8 cellular contexts compared by ENCODE assay signal in the genomic region with DNA sequence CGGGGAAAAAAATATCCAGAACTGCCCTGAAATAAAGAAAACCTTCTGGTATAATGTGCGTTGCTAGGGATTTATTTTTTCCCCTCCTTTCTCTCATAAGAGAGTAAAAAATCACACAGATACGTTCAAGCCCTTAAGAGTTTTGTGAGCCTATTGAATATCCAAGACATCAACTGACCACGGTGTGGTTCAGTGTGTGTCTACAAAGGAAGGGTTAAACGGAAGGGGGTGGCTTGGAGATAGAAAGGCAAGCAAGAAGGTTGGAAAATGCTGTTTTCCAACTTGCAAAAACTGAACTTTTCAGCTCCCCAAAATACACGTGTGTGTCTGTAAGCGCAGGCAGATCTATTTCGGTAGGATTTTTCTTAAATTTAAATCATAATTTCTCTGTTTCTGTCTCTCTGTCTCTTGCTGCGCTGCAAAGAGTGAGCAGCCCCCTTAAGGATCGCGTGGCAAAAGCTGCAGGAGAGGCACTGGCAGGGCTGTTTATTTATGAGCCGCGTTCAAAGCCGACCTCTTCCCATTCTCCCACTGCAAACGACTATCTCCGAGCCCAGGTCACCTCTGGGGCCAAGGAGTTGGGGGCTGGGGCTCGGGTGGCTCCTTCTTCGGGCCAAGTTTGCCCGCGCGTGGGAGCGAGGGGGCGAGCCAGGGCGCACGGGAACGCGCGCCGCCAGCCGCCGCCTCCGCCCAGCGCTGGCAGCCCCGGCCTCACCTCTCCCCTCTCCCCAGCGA. TPM values are rescaled to one million over a fixed set of nuclear protein-coding genes. Genes with fewer than 3 reads are reported as not detected.
DNase-seq lines count a peak whose midpoint lies in the region; ATAC-seq and TF ChIP-seq lines count a peak whose summit lies in the region.

No MANE protein-coding gene starts in this region.

- peak overlapping the region; percentile 93 for H3K4me3 Mint-ChIP-seq in neural crest cell

- ATAC-seq in GM18519 (IDR thresholded peaks at IDR 0.05; ENCODE audit: low FRiP score, unreplicated experiment) (peak; percentile 16), HG03159 (IDR thresholded peaks at IDR 0.05; ENCODE audit: unreplicated experiment) (peak; percentile 9), GM21515 (IDR thresholded peaks at IDR 0.05; ENCODE audit: unreplicated experiment) (no peak), HG02759 (IDR thresholded peaks at IDR 0.05; ENCODE audit: unreplicated experiment) (no peak)
- ATAC-seq in activated naive CD4-positive, alpha-beta T cell treated with anti-CD3 and anti-CD28 coated beads, Interleukin-2, amount 50 U/mL, for 72 hours: no peak

- peak overlapping the region; percentile 59 to 72 for H3K4me3 ChIP-seq in cardiac fibroblast (replicated peaks in 1 of 2; ENCODE audit: low read depth in 2 of 2, low read length in 2 of 2)

- H3K27me3 Mint-ChIP-seq in neural crest cell (ENCODE audit: low read depth): peaks cover 53% of the 10 kb centered on the region

- no peak overlapping the region for H3K27ac Mint-ChIP-seq in neural crest cell (ENCODE audit: unreplicated experiment)
- no peak overlapping the region for H3K27ac Mint-ChIP-seq in activated naive CD4-positive, alpha-beta T cell treated with anti-CD3 and anti-CD28 coated beads, Interleukin-2, amount 50 U/mL, for 72 hours

- no peak for TF ChIP-seq CTCF in cardiac fibroblast (IDR thresholded peaks at IDR 0.05; ENCODE audit: low read depth, low read length)
- TF ChIP-seq CTCF in neural crest cell (conservative IDR thresholded peaks at IDR 0.05): no peak

- H3K4me1 Mint-ChIP-seq in neural crest cell: peaks cover 45% of the 10 kb centered on the region

- no peaks in the 10 kb centered on the region for H3K9me3 Mint-ChIP-seq in neural crest cell
- peaks cover 3% of the 10 kb centered on the region in 2 donors for H3K9me3 Mint-ChIP-seq in activated naive CD4-positive, alpha-beta T cell treated with anti-CD3 and anti-CD28 coated beads, Interleukin-2, amount 50 U/mL, for 72 hours

- DNase-seq in cardiac fibroblast (ENCODE audit: low read depth in 2 of 2) (peak in 1 of 2 donors; percentile 36), neural crest cell (ENCODE audit: low read depth, low spot score) (no peak)
- no peak for DNase-seq in stimulated activated CD4-positive, alpha-beta T cell treated with anti-CD3 and anti-CD28 coated beads, Interleukin-4, amount 100 ng/mL, for 1 hour
- DNase-seq in activated naive CD4-positive, alpha-beta T cell treated with anti-CD3 and anti-CD28 coated beads, Interleukin-2, amount 50 U/mL, for 72 hours (ENCODE audit: low spot score in 2 of 2): no peak

- no peaks in the 10 kb centered on the region for H3K36me3 Mint-ChIP-seq in neural crest cell (ENCODE audit: low read depth)
- H3K36me3 Mint-ChIP-seq in activated naive CD4-positive, alpha-beta T cell treated with anti-CD3 and anti-CD28 coated beads, Interleukin-2, amount 50 U/mL, for 72 hours: peaks cover 12 to 20% of the 10 kb centered on the region in 2 donors

RNA-seq across cellular contexts. Expression of a gene that starts 0.5 kb away (rescaled TPM):
- 21.8 and 22.1 TPM in 2 replicates for total RNA-seq in neural crest cell
- total RNA-seq in activated naive CD4-positive, alpha-beta T cell treated with anti-CD3 and anti-CD28 coated beads, Interleukin-2, amount 50 U/mL, for 72 hours: not detected

Comparison
In these comparisons a context has a peak if more than half of its experiments do, and no peak if none do; other contexts are left out.
1. ATAC-seq: peak in GM18519 (single experiment) and HG03159 (single experiment); none in GM21515 (single experiment), activated naive CD4-positive, alpha-beta T cell treated with anti-CD3 and anti-CD28 coated beads, Interleukin-2, amount 50 U/mL, for 72 hours (0 of 2) and HG02759 (single experiment).
2. RNA of a gene that starts 0.5 kb away (total RNA-seq): 21.8 to 22.1 TPM in neural crest cell; not detected in activated naive CD4-positive, alpha-beta T cell treated with anti-CD3 and anti-CD28 coated beads, Interleukin-2, amount 50 U/mL, for 72 hours; every median in the first group is over 10 times any median in the second.